In the genomic region with DNA sequence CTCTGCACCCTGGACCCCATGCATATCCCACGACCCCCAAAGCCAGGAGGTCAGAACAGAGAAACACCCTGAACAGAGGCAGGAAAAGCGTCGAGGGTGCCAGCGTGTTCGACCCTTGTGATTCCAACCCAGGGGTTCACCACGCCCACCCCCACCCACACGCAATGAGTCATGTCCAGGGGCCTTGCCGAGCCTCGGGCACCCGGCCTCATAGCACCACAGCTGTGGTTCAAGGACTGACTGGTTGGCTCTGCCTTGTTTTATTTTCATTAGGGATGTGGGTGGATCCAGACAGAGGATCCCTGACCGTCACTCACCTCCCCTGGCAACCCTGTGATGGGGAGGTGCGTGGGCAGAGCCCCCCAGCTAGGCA, we compare ENCODE assay signal across 17 cellular contexts. TPM values are rescaled to one million over a fixed set of nuclear protein-coding genes. Genes with fewer than 3 reads are reported as not detected.
DNase-seq lines count a peak whose midpoint lies in the region; ATAC-seq and TF ChIP-seq lines count a peak whose summit lies in the region.
"Had no signal": no experiment of that assay in that cellular context is flagged by ENCODE, and none has a peak within 500 bp of the region (broad histone marks: within the 10 kb centered on the region; RNA-seq: fewer than 3 reads in every experiment).

No MANE protein-coding gene starts in this region.

- no peak for DNase-seq in Right ventricle myocardium superior
- no peak for DNase-seq in cardiac septum (ENCODE audit: low spot score)
- DNase-seq in NCI-H226: peak; percentile 18
- peak; percentile 79 for DNase-seq in fibroblast of mammary gland (ENCODE audit: low read depth)
- DNase-seq in stimulated activated CD8-positive, alpha-beta memory T cell treated with anti-CD3 and anti-CD28 coated beads, Interleukin-4, amount 100 ng/mL, for 24 hours (ENCODE audit: low read depth): peak; percentile 18
- no peak for DNase-seq in activated CD8-positive, alpha-beta memory T cell treated with anti-CD3 and anti-CD28 coated beads, Interleukin-2, amount 50 U/mL, for 4 hours
- DNase-seq: activated CD4-positive, alpha-beta T cell treated with anti-CD3 and anti-CD28 coated beads for 4 hours; activated naive CD4-positive, alpha-beta T cell treated with anti-CD3 and anti-CD28 coated beads, Interleukin-2, amount 50 U/mL, for 16 hours; NCI-H1694; NCI-H82; stimulated activated CD4-positive, alpha-beta T cell treated with anti-CD3 and anti-CD28 coated beads, Interleukin-12 subunit alpha, Interleukin-12 subunit beta, amount 100 ng/mL, for 4 hours had no signal

- TF ChIP-seq CTCF in fibroblast of mammary gland (conservative IDR thresholded peaks at IDR 0.05; ENCODE audit: control insufficient read depth, insufficient read depth, low read depth, low read length): no peak

- H3K4me3 ChIP-seq in fibroblast of mammary gland (ENCODE audit: control insufficient read depth, low read depth, low read length): no peak overlapping the region
- H3K4me3 ChIP-seq: left lung, neural progenitor cell had no signal

- ATAC-seq in Right ventricle myocardium superior (ENCODE audit: poor library complexity): peak; percentile 10
- no peak for ATAC-seq in HG02884 (IDR thresholded peaks at IDR 0.05; ENCODE audit: unreplicated experiment)
- no peak for ATAC-seq in GM19455 (IDR thresholded peaks at IDR 0.05; ENCODE audit: unreplicated experiment)
- ATAC-seq: left lung had no signal

- intact Hi-C loops in Right ventricle myocardium superior (cut with DNase I) (no loop called here), cardiac septum (cut with DNase I) (no loop called here)

RNA-seq across cellular contexts. Expression of a gene that starts 9.5 kb away (rescaled TPM):
- total RNA-seq in Right ventricle myocardium superior (7.7 TPM), cardiac septum (7.2 TPM)

RNA-seq across cellular contexts. Expression of a gene that starts 48.7 kb away (rescaled TPM):
- total RNA-seq in Right ventricle myocardium superior: not detected
- 0.03 TPM for total RNA-seq in cardiac septum
- total RNA-seq: dermis microvascular lymphatic vessel endothelial cell, glomerular endothelial cell had no signal

RNA-seq across cellular contexts. Expression of a gene that starts 50.2 kb away (rescaled TPM):
- total RNA-seq in Right ventricle myocardium superior (not detected), cardiac septum (not detected)
- total RNA-seq: dermis microvascular lymphatic vessel endothelial cell, glomerular endothelial cell, left lung had no signal

Comparison
In these comparisons a context has a peak if more than half of its experiments do, and no peak if none do; other contexts are left out.
1. DNase-seq: peak in NCI-H226 (single experiment), fibroblast of mammary gland (single experiment) and stimulated activated CD8-positive, alpha-beta memory T cell treated with anti-CD3 and anti-CD28 coated beads, Interleukin-4, amount 100 ng/mL, for 24 hours (single experiment); none in Right ventricle myocardium superior (single experiment), cardiac septum (single experiment) and activated CD8-positive, alpha-beta memory T cell treated with anti-CD3 and anti-CD28 coated beads, Interleukin-2, amount 50 U/mL, for 4 hours (single experiment).